In genomic region chr6:143765422-143766184, GRCh38 we compare ENCODE assay signal across 20 cellular contexts.
"Had no signal": no experiment of that assay in that cellular context is flagged by ENCODE, and none has a peak within 500 bp of the region (broad histone marks: within the 10 kb centered on the region; RNA-seq: fewer than 3 reads in every experiment).

No MANE protein-coding gene starts in this region.

- H3K27ac ChIP-seq: esophagus squamous epithelium, foreskin keratinocyte, left ventricle myocardium inferior, sigmoid colon, skin epidermis, stomach, thoracic aorta had no signal

- H3K27me3 ChIP-seq: esophagus squamous epithelium, foreskin keratinocyte, sigmoid colon, stomach had no signal

- DNase-seq: cortex of kidney; effector memory CD4-positive, alpha-beta T cell; esophagus squamous epithelium; foreskin keratinocyte; immature natural killer cell; left ventricle myocardium inferior; mesendoderm; naive B cell; posterior cingulate gyrus; sigmoid colon; stimulated activated CD4-positive, alpha-beta T cell treated with anti-CD3 and anti-CD28 coated beads, Interleukin-2, amount 100 ng/mL, for 24 hours; stimulated activated CD4-positive, alpha-beta T cell treated with anti-CD3 and anti-CD28 coated beads, Interleukin-4, amount 100 ng/mL, for 4 hours; stimulated activated naive CD4-positive, alpha-beta T cell; stomach; substantia nigra; trophoblast cell had no signal

- FAIRE-seq: keratinocyte, urothelium cell line had no signal

- ATAC-seq: foreskin keratinocyte had no signal

- H3K4me3 ChIP-seq: esophagus squamous epithelium, left ventricle myocardium inferior, sigmoid colon, skin epidermis, stomach, thoracic aorta had no signal

- H3K4me1 ChIP-seq: esophagus squamous epithelium, foreskin keratinocyte, sigmoid colon, stomach had no signal

- H3K9me3 ChIP-seq: esophagus squamous epithelium, left ventricle myocardium inferior, sigmoid colon, stomach, thoracic aorta had no signal
